In genomic region chr12:56103066-56103711, GRCh38 we compare ENCODE assay signal across 1 cellular context.
TF ChIP-seq lines count a peak whose summit lies in the region.

No MANE protein-coding gene starts in this region.

TF ChIP-seq in SK-N-SH, 30 proteins besides CTCF, POLR2A, EP300 and RAD21 (continued from another document):
- TF ChIP-seq USF1 (IDR thresholded peaks at IDR 0.05; ENCODE audit: borderline replicate concordance, low read depth) (no peak), SIN3A (IDR thresholded peaks at IDR 0.05; ENCODE audit: borderline replicate concordance, low read depth, low read length) (no peak), MXI1 (IDR thresholded peaks at IDR 0.05; ENCODE audit: low read depth, low read length) (no peak), MEF2A (IDR thresholded peaks at IDR 0.05; ENCODE audit: borderline replicate concordance, low read depth) (no peak), GABPA (IDR thresholded peaks at IDR 0.05; ENCODE audit: low read depth) (no peak), RCOR1 (IDR thresholded peaks at IDR 0.05; ENCODE audit: low read length) (no peak), ZBTB33 (IDR thresholded peaks at IDR 0.05; ENCODE audit: borderline replicate concordance, low read depth) (no peak)
